14 cellular contexts compared by ENCODE assay signal in genomic region chr2:86048383-86048701, GRCh38. TPM values are rescaled to one million over a fixed set of nuclear protein-coding genes. Genes with fewer than 3 reads are reported as not detected.
DNase-seq lines count a peak whose midpoint lies in the region; ATAC-seq and TF ChIP-seq lines count a peak whose summit lies in the region.
"Had no signal": no experiment of that assay in that cellular context is flagged by ENCODE, and none has a peak within 500 bp of the region (broad histone marks: within the 10 kb centered on the region; RNA-seq: fewer than 3 reads in every experiment).

No MANE protein-coding gene starts in this region.

- ATAC-seq in activated naive CD8-positive, alpha-beta T cell treated with anti-CD3 and anti-CD28 coated beads, Interleukin-2, amount 10 ng/mL, durations not matched to agents 7 days and 5 days (ENCODE audit: low read depth): no peak
- no peak for ATAC-seq in activated naive CD8-positive, alpha-beta T cell treated with anti-CD3 and anti-CD28 coated beads, Interleukin-2, amount 50 U/mL, for 24 hours
- ATAC-seq: GM12878, GM23338 had no signal

- H2BK5ac ChIP-seq in trophoblast cell (ENCODE audit: low read depth, low read length, poor library complexity): no peak overlapping the region

- H3K4me1 ChIP-seq in HUES6 (ENCODE audit: control insufficient read depth, insufficient read depth, low read length): no peaks in the 10 kb centered on the region
- peaks cover 16 to 20% of the 10 kb centered on the region in 2 donors for H3K4me1 ChIP-seq in adrenal gland (replicated peaks in 1 of 2)
- peaks cover 0 to 6% of the 10 kb centered on the region in 2 experiments for H3K4me1 ChIP-seq in trophoblast cell (ENCODE audit: control insufficient read depth in 1 of 2, insufficient read depth in 2 of 2, low read length in 2 of 2)
- no peaks in the 10 kb centered on the region for H3K4me1 ChIP-seq in tibial artery

- peaks cover 96% of the 10 kb centered on the region for H3K36me3 ChIP-seq in HUES6 (ENCODE audit: control insufficient read depth, insufficient read depth, low read length)
- H3K36me3 ChIP-seq in adrenal gland (replicated peaks in 1 of 2): peaks cover 0 to 63% of the 10 kb centered on the region in 2 donors
- H3K36me3 ChIP-seq in trophoblast cell (ENCODE audit: control insufficient read depth in 1 of 2, insufficient read depth in 2 of 2, low read length in 2 of 2): peaks cover 57 to 73% of the 10 kb centered on the region in 2 experiments
- peaks cover 78 to 97% (median 87%) of the 10 kb centered on the region in 3 donors for H3K36me3 ChIP-seq in tibial artery

- H2BK120ac ChIP-seq in trophoblast cell (ENCODE audit: insufficient read depth, low read length, poor library complexity): no peak overlapping the region

- H3K79me2 ChIP-seq in trophoblast cell (ENCODE audit: control insufficient read depth, insufficient read depth, low read length, poor library complexity): no peaks in the 10 kb centered on the region

- no peak overlapping the region for H3K4me2 ChIP-seq in trophoblast cell (ENCODE audit: low read length)
- H3K4me2 ChIP-seq: GM23338 had no signal

- H3K27me3 Mint-ChIP-seq in activated naive CD8-positive, alpha-beta T cell treated with anti-CD3 and anti-CD28 coated beads, Interleukin-2, amount 10 ng/mL, durations not matched to agents 7 days and 5 days: no peaks in the 10 kb centered on the region
- H3K27me3 Mint-ChIP-seq in activated naive CD8-positive, alpha-beta T cell treated with anti-CD3 and anti-CD28 coated beads, Interleukin-2, amount 50 U/mL, for 24 hours: no peaks in the 10 kb centered on the region
- H3K27me3 Mint-ChIP-seq: B cell; CD4-positive, alpha-beta memory T cell had no signal

- H3K23ac ChIP-seq in trophoblast cell (ENCODE audit: low read length): no peak overlapping the region

- no peak overlapping the region for H3K14ac ChIP-seq in trophoblast cell (ENCODE audit: low read length)

- DNase-seq in activated naive CD8-positive, alpha-beta T cell treated with anti-CD3 and anti-CD28 coated beads, Interleukin-2, amount 10 ng/mL, durations not matched to agents 7 days and 5 days: peak; percentile 12
- DNase-seq in activated naive CD8-positive, alpha-beta T cell treated with anti-CD3 and anti-CD28 coated beads, Interleukin-2, amount 50 U/mL, for 24 hours: no peak
- DNase-seq in adrenal gland: peak in 3 of 7 donors; percentile 8 to 42 (median 18)
- no peak for DNase-seq in trophoblast cell
- no peak for DNase-seq in tibial artery
- no peak for DNase-seq in NCI-H2107 treated with DMSO at 0.1 percent for 48 hours (lab: John Stamatoyannopoulos, UW; ENCODE audit: unreplicated experiment)
- DNase-seq in hepatic stellate cell (ENCODE audit: low spot score): no peak
- DNase-seq: C1 segment of cervical spinal cord; CD4-positive, alpha-beta memory T cell; DMS79 had no signal

- no peak overlapping the region for H3K4me3 Mint-ChIP-seq in activated naive CD8-positive, alpha-beta T cell treated with anti-CD3 and anti-CD28 coated beads, Interleukin-2, amount 10 ng/mL, durations not matched to agents 7 days and 5 days
- no peak overlapping the region for H3K4me3 Mint-ChIP-seq in activated naive CD8-positive, alpha-beta T cell treated with anti-CD3 and anti-CD28 coated beads, Interleukin-2, amount 50 U/mL, for 24 hours
- H3K4me3 Mint-ChIP-seq: B cell; CD4-positive, alpha-beta memory T cell; GM23338 had no signal

- H2AK5ac ChIP-seq in trophoblast cell (ENCODE audit: low read length): no peak overlapping the region

- peak overlapping the region; percentile 81 for H2BK12ac ChIP-seq in trophoblast cell (ENCODE audit: low read length)

- no peak overlapping the region for H4K8ac ChIP-seq in trophoblast cell (ENCODE audit: low read depth, low read length)

- peaks cover 18% of the 10 kb centered on the region for H3K36me3 Mint-ChIP-seq in activated naive CD8-positive, alpha-beta T cell treated with anti-CD3 and anti-CD28 coated beads, Interleukin-2, amount 10 ng/mL, durations not matched to agents 7 days and 5 days
- H3K36me3 Mint-ChIP-seq in activated naive CD8-positive, alpha-beta T cell treated with anti-CD3 and anti-CD28 coated beads, Interleukin-2, amount 50 U/mL, for 24 hours (ENCODE audit: low read depth): peaks cover 50% of the 10 kb centered on the region

- no peak overlapping the region for H3K27ac Mint-ChIP-seq in activated naive CD8-positive, alpha-beta T cell treated with anti-CD3 and anti-CD28 coated beads, Interleukin-2, amount 10 ng/mL, durations not matched to agents 7 days and 5 days
- H3K27ac Mint-ChIP-seq in activated naive CD8-positive, alpha-beta T cell treated with anti-CD3 and anti-CD28 coated beads, Interleukin-2, amount 50 U/mL, for 24 hours: no peak overlapping the region
- H3K27ac Mint-ChIP-seq: B cell, GM23338 had no signal

- peaks cover 4% of the 10 kb centered on the region for H3K79me1 ChIP-seq in trophoblast cell (ENCODE audit: low read length)

- H3K27ac ChIP-seq in HUES6 (ENCODE audit: low read depth, low read length): no peak overlapping the region
- H3K27ac ChIP-seq in adrenal gland: peak overlapping the region in 3 of 5 donors; percentile 78 to 79 (median 79)
- H3K27ac ChIP-seq in trophoblast cell (ENCODE audit: low read depth, low read length): no peak overlapping the region
- no peak overlapping the region for H3K27ac ChIP-seq in tibial artery

- H3K18ac ChIP-seq in trophoblast cell (ENCODE audit: low read length): no peak overlapping the region

- no peak overlapping the region for H3K4ac ChIP-seq in trophoblast cell (ENCODE audit: low read depth, low read length)

- no peak overlapping the region for H4K12ac ChIP-seq in trophoblast cell (ENCODE audit: low read depth, low read length)

- no peaks in the 10 kb centered on the region for H3K9me3 Mint-ChIP-seq in activated naive CD8-positive, alpha-beta T cell treated with anti-CD3 and anti-CD28 coated beads, Interleukin-2, amount 10 ng/mL, durations not matched to agents 7 days and 5 days
- H3K9me3 Mint-ChIP-seq in activated naive CD8-positive, alpha-beta T cell treated with anti-CD3 and anti-CD28 coated beads, Interleukin-2, amount 50 U/mL, for 24 hours: no peaks in the 10 kb centered on the region
- H3K9me3 Mint-ChIP-seq: CD4-positive, alpha-beta memory T cell; GM23338 had no signal

- H2AFZ ChIP-seq in trophoblast cell (ENCODE audit: insufficient read depth, low read length, poor library complexity): no peak overlapping the region
- H2AFZ ChIP-seq: GM23338 had no signal

- no peaks in the 10 kb centered on the region for H3K9me3 ChIP-seq in HUES6 (ENCODE audit: control insufficient read depth, insufficient read depth, low read depth, low read length)
- H3K9me3 ChIP-seq in adrenal gland (replicated peaks in 1 of 3): no peaks in the 10 kb centered on the region
- no peaks in the 10 kb centered on the region for H3K9me3 ChIP-seq in trophoblast cell (ENCODE audit: insufficient read depth, low read depth, low read length)
- H3K9me3 ChIP-seq in tibial artery: no peaks in the 10 kb centered on the region

- 69 to 90% (median 89%) methylated on average over 3 of the region's 3 CpGs for WGBS in adrenal gland, 4 donors
- WGBS in trophoblast cell (ENCODE audit: extremely low coverage, insufficient coverage, insufficient read length): no CpG with 5 or more reads among the region's 3 CpGs

- intact Hi-C loops in adrenal gland (cut with DNase I): no loop called here
- intact Hi-C loops in tibial artery (cut with DNase I; ENCODE audit: low total_unique reads): no loop called here

- H3K27me3 ChIP-seq in HUES6 (ENCODE audit: control insufficient read depth, insufficient read depth, low read length) (no peaks in the 10 kb centered on the region), adrenal gland (no peaks in the 10 kb centered on the region), trophoblast cell (ENCODE audit: insufficient read depth, low read length) (no peaks in the 10 kb centered on the region), tibial artery (no peaks in the 10 kb centered on the region)

- no peak for TF ChIP-seq CTCF in adrenal gland (IDR thresholded peaks at IDR 0.05)
- no peak for TF ChIP-seq CTCF in tibial artery (IDR thresholded peaks at IDR 0.05)

- H3K4me1 Mint-ChIP-seq in activated naive CD8-positive, alpha-beta T cell treated with anti-CD3 and anti-CD28 coated beads, Interleukin-2, amount 10 ng/mL, durations not matched to agents 7 days and 5 days: no peaks in the 10 kb centered on the region
- H3K4me1 Mint-ChIP-seq in activated naive CD8-positive, alpha-beta T cell treated with anti-CD3 and anti-CD28 coated beads, Interleukin-2, amount 50 U/mL, for 24 hours: peaks cover 1% of the 10 kb centered on the region
- H3K4me1 Mint-ChIP-seq: B cell, GM23338 had no signal

- POLR2A ChIA-PET in activated naive CD8-positive, alpha-beta T cell treated with anti-CD3 and anti-CD28 coated beads, Interleukin-2, amount 10 ng/mL, durations not matched to agents 7 days and 5 days (lab: Charles Lee): interaction anchor here (1.1 kb wide), 1 partner anchor 58 kb away, joined by 3 read pairs; the partner anchor contains the start of genes POLR1A and PTCD3

- H4K91ac ChIP-seq in trophoblast cell (ENCODE audit: low read depth, low read length): peak overlapping the region; percentile 28

- no peak overlapping the region for H3K4me3 ChIP-seq in HUES6 (ENCODE audit: low read depth, low read length)
- H3K4me3 ChIP-seq in adrenal gland: no peak overlapping the region
- H3K4me3 ChIP-seq in trophoblast cell (ENCODE audit: low read depth, low read length): no peak overlapping the region
- no peak overlapping the region for H3K4me3 ChIP-seq in tibial artery
- H3K4me3 ChIP-seq: GM12878, GM23338 had no signal

- H3K9ac ChIP-seq in HUES6 (ENCODE audit: low read length) (peak overlapping the region; percentile 19), trophoblast cell (ENCODE audit: low read length) (no peak overlapping the region)

- TF ChIP-seq POLR2A in adrenal gland (IDR thresholded peaks at IDR 0.05): no peak

RNA-seq across cellular contexts. Expression of gene POLR1A, which starts 57.3 kb away (rescaled TPM):
- total RNA-seq in activated naive CD8-positive, alpha-beta T cell treated with anti-CD3 and anti-CD28 coated beads, Interleukin-2, amount 10 ng/mL, durations not matched to agents 7 days and 5 days: 10 to 100 TPM; 27.3 to 29.5 TPM
- total RNA-seq in adrenal gland: 10 to 100 TPM; 11.8 to 50.1 (median 29.4) TPM
- polyA plus RNA-seq in adrenal gland: 10 to 100 TPM in 1 of 3 donors, 1 to 10 TPM in 2; 4.6 to 15.4 (median 6.8) TPM
- polyA plus RNA-seq in trophoblast cell (2013): 10.0 and 10.8 TPM in 2 replicates

RNA-seq across cellular contexts. Expression of gene PTCD3, which starts 57.7 kb away (rescaled TPM):
- 100 to 1,000 TPM; 157 TPM for total RNA-seq in activated naive CD8-positive, alpha-beta T cell treated with anti-CD3 and anti-CD28 coated beads, Interleukin-2, amount 10 ng/mL, durations not matched to agents 7 days and 5 days
- total RNA-seq in adrenal gland: 100 to 1,000 TPM in 5 of 8 donors, 10 to 100 TPM in 3; 41.7 to 332 (median 112) TPM
- 100 to 1,000 TPM in 1 of 3 donors, 10 to 100 TPM in 2; 34.8 to 120 (median 47.4) TPM for polyA plus RNA-seq in adrenal gland
- polyA plus RNA-seq in trophoblast cell (2013): 50.1 and 50.9 TPM in 2 replicates

Comparison
In these comparisons a context has a peak if more than half of its experiments do, and no peak if none do; other contexts are left out.
1. H3K27ac ChIP-seq: peak in adrenal gland (3 of 5); none in HUES6 (single experiment), trophoblast cell (single experiment) and tibial artery (0 of 2).